24 cellular contexts compared by ENCODE assay signal in genomic region chr10:30756896-30757295, GRCh38.
DNase-seq lines count a peak whose midpoint lies in the region; ATAC-seq, FAIRE-seq and TF ChIP-seq lines count a peak whose summit lies in the region.
"Had no signal": no experiment of that assay in that cellular context is flagged by ENCODE, and none has a peak within 500 bp of the region (broad histone marks: within the 10 kb centered on the region; RNA-seq: fewer than 3 reads in every experiment).

No MANE protein-coding gene starts in this region.

- H3K9me3 ChIP-seq in HepG2 (ENCODE audit: low read length) (no peaks in the 10 kb centered on the region), right lobe of liver (no peaks in the 10 kb centered on the region), H1 (ENCODE audit: insufficient read depth in 2 of 2, low read depth in 1 of 2, low read length in 1 of 2) (peaks cover 2 to 3% of the 10 kb centered on the region in 2 experiments; a peak in 1 of 4 replicates), mucosa of descending colon (no peaks in the 10 kb centered on the region)
- H3K9me3 ChIP-seq: BE2C had no signal

- no peak overlapping the region for H2BK5ac ChIP-seq in H1 (ENCODE audit: low read depth, low read length)

- intact Hi-C loops in HepG2 (cut with micrococcal nuclease; ENCODE audit: unreplicated experiment) = no loop called here
- intact Hi-C loops in right lobe of liver (cut with DNase I) = no loop called here
- intact Hi-C loops in mucosa of descending colon (cut with DNase I, micrococcal nuclease) = no loop called here

- H2AK5ac ChIP-seq in H1 (ENCODE audit: low read depth, low read length) = no peak overlapping the region

- no peaks in the 10 kb centered on the region for H3K79me1 ChIP-seq in H1 (ENCODE audit: low read depth, low read length)

- H3K9ac ChIP-seq in HepG2 (ENCODE audit: insufficient read depth, low read depth, low read length) (no peak overlapping the region), H1 (replicated peaks in 1 of 4; ENCODE audit: extremely low read depth in 1 of 4, low read depth in 3 of 4, low read length in 3 of 4) (no peak overlapping the region)
- H3K9ac ChIP-seq: BLaER1 treated with 17β-estradiol and CSF1 and Interleukin-3, amounts not matched to agents 10 nM and 100 nM; GM23248 had no signal

- H3K36me3 ChIP-seq in HepG2 (replicated peaks in 1 of 2; ENCODE audit: control insufficient read depth in 1 of 2, insufficient read depth in 2 of 2, low read length in 2 of 2) (no peaks in the 10 kb centered on the region), right lobe of liver (no peaks in the 10 kb centered on the region), H1 (ENCODE audit: control insufficient read depth in 2 of 4, insufficient read depth in 4 of 4, low read length in 3 of 4) (no peaks in the 10 kb centered on the region), mucosa of descending colon (ENCODE audit: low read depth) (no peaks in the 10 kb centered on the region)
- H3K36me3 ChIP-seq: BE2C; BLaER1 treated with 17β-estradiol and CSF1 and Interleukin-3, amounts not matched to agents 10 nM and 100 nM had no signal

- no peak overlapping the region for H3K18ac ChIP-seq in H1 (ENCODE audit: extremely low read depth, low read length)

- H3K14ac ChIP-seq in H1 (ENCODE audit: insufficient read length) = no peak overlapping the region

- H4K20me1 ChIP-seq in HepG2 (ENCODE audit: insufficient read depth, low read length) (no peaks in the 10 kb centered on the region), H1 (replicated peaks in 1 of 2; ENCODE audit: control insufficient read depth in 1 of 2, insufficient read depth in 2 of 2, low read length in 2 of 2) (no peaks in the 10 kb centered on the region)
- H4K20me1 ChIP-seq: BLaER1 treated with 17β-estradiol and CSF1 and Interleukin-3, amounts not matched to agents 10 nM and 100 nM had no signal

- TF ChIP-seq CTCF in HepG2 (CRISPR knock-in tag; IDR thresholded peaks at IDR 0.05) (no peak), right lobe of liver (IDR thresholded peaks at IDR 0.05) (no peak), H1 (IDR thresholded peaks at IDR 0.05; ENCODE audit: control extremely low read depth in 1 of 3, insufficient read depth in 1 of 3, low read depth in 1 of 3, low read length in 3 of 3) (no peak), mucosa of descending colon (IDR thresholded peaks at IDR 0.05) (no peak)

- H3K79me2 ChIP-seq in HepG2 (ENCODE audit: insufficient read depth, low read length) = no peaks in the 10 kb centered on the region
- H3K79me2 ChIP-seq in H1 (ENCODE audit: control insufficient read depth in 1 of 2, insufficient read depth in 2 of 2, low read length in 2 of 2) = no peaks in the 10 kb centered on the region

- WGBS in HepG2 (ENCODE audit: low lambda C conversion rate) = 43% methylated on average over 3 of the region's 3 CpGs
- WGBS in right lobe of liver (ENCODE audit: insufficient coverage, low coverage, low lambda C conversion rate, missing lambda C conversion rate) = 88% methylated on average over 3 of the region's 3 CpGs
- 85% methylated on average over 3 of the region's 3 CpGs; no CpG with 5 or more reads in 1 of the 2 experiments for WGBS in H1 (ENCODE audit: extremely low coverage in 1 of 2, insufficient coverage in 1 of 2, insufficient read length in 1 of 2, insufficient replicate concordance in 2 of 2, low coverage in 1 of 2, low lambda C conversion rate in 2 of 2, missing lambda C conversion rate in 1 of 2), 2 experiments

- H3K4me2 ChIP-seq in HepG2 (ENCODE audit: low read depth, low read length) (no peak overlapping the region), H1 (ENCODE audit: insufficient read depth in 1 of 2, low read depth in 2 of 2, low read length in 2 of 2) (no peak overlapping the region)
- H3K4me2 ChIP-seq: BLaER1 treated with 17β-estradiol and CSF1 and Interleukin-3, amounts not matched to agents 10 nM and 100 nM had no signal

- no peak overlapping the region for H4K5ac ChIP-seq in H1 (ENCODE audit: insufficient read length, low read depth, low read length)

- DNase-seq in HepG2 (ENCODE audit: low spot score) (no peak), right lobe of liver (no peak), amniotic epithelial cell (ENCODE audit: low read depth) (peak; percentile 16), H1 (ENCODE audit: low read depth in 1 of 2, low spot score in 2 of 2) (no peak), mucosa of descending colon (no peak), HPDE6-E6E7 (ENCODE audit: extremely low spot score) (no peak), GM12892 (ENCODE audit: insufficient read length) (no peak)
- DNase-seq: ACHN; AML-193; BE2C; CD4-positive, alpha-beta T cell; CD8-positive, alpha-beta memory T cell; DMS 273 treated with DMSO at 0.1 percent for 48 hours; DMS79; EL; GF-D8; GM23248; H9 had no signal

- H3K4ac ChIP-seq in H1 (replicated peaks; ENCODE audit: insufficient read length, low read depth, low read length) = no peak overlapping the region

- TF ChIP-seq POLR2A in HepG2 (IDR thresholded peaks at IDR 0.05; ENCODE audit: insufficient read depth in 1 of 2, low read depth in 2 of 2, low read length in 2 of 2) (no peak), right lobe of liver (IDR thresholded peaks at IDR 0.05) (no peak), H1 (IDR thresholded peaks at IDR 0.05; ENCODE audit: control extremely low read depth in 1 of 2, low read depth in 2 of 2, low read length in 2 of 2) (no peak), GM12892 (IDR thresholded peaks at IDR 0.05; ENCODE audit: low read depth, low read length) (no peak)

- H2BK20ac ChIP-seq in H1 (ENCODE audit: low read length) = no peak overlapping the region

- H2AFZ ChIP-seq in HepG2 (ENCODE audit: low read length) (no peak overlapping the region), H1 (ENCODE audit: low read length) (no peak overlapping the region)
- H2AFZ ChIP-seq: GM23248 had no signal

- no peak overlapping the region for H4K91ac ChIP-seq in H1 (replicated peaks; ENCODE audit: insufficient read length, low read length)

- no peak overlapping the region for H2BK120ac ChIP-seq in H1 (replicated peaks; ENCODE audit: low read depth, low read length)

- no peak overlapping the region for H4K8ac ChIP-seq in H1 (ENCODE audit: extremely low read depth, insufficient read depth, low read length)

- no peak overlapping the region for H2BK12ac ChIP-seq in H1 (ENCODE audit: low read depth, low read length)

- no peak for TF ChIP-seq RAD21 in HepG2 (CRISPR knock-in tag; IDR thresholded peaks at IDR 0.05)
- TF ChIP-seq RAD21 in H1 (IDR thresholded peaks at IDR 0.05 in 1 of 2, conservative IDR thresholded peaks at IDR 0.05 in 1 of 2; ENCODE audit: low read depth in 2 of 2, low read length in 2 of 2) = no peak

- H3K27me3 ChIP-seq in HepG2 (ENCODE audit: control insufficient read depth in 1 of 2, insufficient read depth in 2 of 2, low read length in 2 of 2) = peaks cover 3 to 36% of the 10 kb centered on the region in 2 experiments; a peak in 3 of 5 replicates
- no peaks in the 10 kb centered on the region for H3K27me3 ChIP-seq in right lobe of liver
- H3K27me3 ChIP-seq in H1 (replicated peaks in 1 of 4; ENCODE audit: control insufficient read depth in 3 of 4, extremely low read depth in 1 of 4, insufficient read depth in 3 of 4, low read length in 3 of 4) = no peaks in the 10 kb centered on the region
- H3K27me3 ChIP-seq: BE2C; BLaER1 treated with 17β-estradiol and CSF1 and Interleukin-3, amounts not matched to agents 10 nM and 100 nM had no signal

- H3K27ac ChIP-seq in HepG2 (ENCODE audit: extremely low read length, insufficient read depth, low read length) = no peak overlapping the region
- no peak overlapping the region for H3K27ac ChIP-seq in right lobe of liver
- H3K27ac ChIP-seq in H1 (ENCODE audit: low read depth, low read length) = no peak overlapping the region
- H3K27ac ChIP-seq: 22Rv1; BLaER1 treated with 17β-estradiol and CSF1 and Interleukin-3, amounts not matched to agents 10 nM and 100 nM; GM23248 had no signal

- H3K4me3 ChIP-seq in HepG2 (replicated peaks in 1 of 3; ENCODE audit: insufficient read depth in 1 of 3, low read depth in 2 of 3, low read length in 3 of 3) (no peak overlapping the region), right lobe of liver (no peak overlapping the region), H1 (ENCODE audit: extremely low read depth in 1 of 4, insufficient read depth in 2 of 4, low read depth in 3 of 4, low read length in 4 of 4) (no peak overlapping the region), mucosa of descending colon (no peak overlapping the region)
- H3K4me3 ChIP-seq: BLaER1 treated with 17β-estradiol and CSF1 and Interleukin-3, amounts not matched to agents 10 nM and 100 nM; GM23248 had no signal

- in situ Hi-C loops in HepG2 (cut with HindIII; ENCODE audit: extremely low pct_ligation_motif_present, low pct_unique_long_range_greater_than_20kb) = no loop called here

- FAIRE-seq in HepG2 (lab: Jason Lieb, UNC) = no peak
- FAIRE-seq in H1 (lab: Jason Lieb, UNC) = no peak
- FAIRE-seq in GM12892 (lab: Jason Lieb, UNC) = no peak
- FAIRE-seq: A204.1, D721Med, GM12891 had no signal

- H2BK15ac ChIP-seq in H1 (ENCODE audit: low read length) = no peak overlapping the region

- no peak for TF ChIP-seq EP300 in HepG2 (IDR thresholded peaks at IDR 0.05; ENCODE audit: low read depth in 2 of 2, low read length in 2 of 2)
- TF ChIP-seq EP300 in HepG2 (CRISPR knock-in tag; IDR thresholded peaks at IDR 0.05; ENCODE audit: borderline replicate concordance) = no peak
- no peak for TF ChIP-seq EP300 in H1 (IDR thresholded peaks at IDR 0.05; ENCODE audit: borderline replicate concordance in 1 of 2, low read depth in 2 of 2, low read length in 2 of 2)

- ATAC-seq in HepG2 = no peak
- ATAC-seq in right lobe of liver = no peak
- no peak for ATAC-seq in mucosa of descending colon
- ATAC-seq: HCT116 had no signal

- no TSS peak for BruUV-seq in HepG2 (replicated peaks; lab: Mats Ljungman, UMichigan)

- no peak overlapping the region for H3K56ac ChIP-seq in H1 (replicated peaks; ENCODE audit: insufficient read length, low read depth, low read length)

- CTCF ChIA-PET in HepG2 (lab: Yijun Ruan, JAX; ENCODE audit: low intra/inter-chr PET ratio, low total read pairs) = no interaction called here
- CTCF ChIA-PET in H1 (lab: Charles Lee; ENCODE audit: partially characterized antibody) = no interaction called here

- H3K23me2 ChIP-seq in H1 (ENCODE audit: low read depth, low read length) = no peaks in the 10 kb centered on the region

- H3K23ac ChIP-seq in H1 (ENCODE audit: insufficient read length) = no peak overlapping the region

- H3K4me1 ChIP-seq in HepG2 (ENCODE audit: insufficient read depth, low read length) (no peaks in the 10 kb centered on the region), right lobe of liver (no peaks in the 10 kb centered on the region), H1 (replicated peaks in 1 of 4; ENCODE audit: control insufficient read depth in 3 of 4, insufficient read depth in 4 of 4, low read length in 3 of 4) (no peaks in the 10 kb centered on the region), mucosa of descending colon (ENCODE audit: low read depth) (no peaks in the 10 kb centered on the region)
- H3K4me1 ChIP-seq: BLaER1 treated with 17β-estradiol and CSF1 and Interleukin-3, amounts not matched to agents 10 nM and 100 nM had no signal

- POLR2A ChIA-PET in HepG2 (lab: Yijun Ruan, JAX) (no interaction called here), H1 (lab: Charles Lee; ENCODE audit: partially characterized antibody) (no interaction called here)

TF ChIP-seq in H1, 55 proteins besides CTCF, POLR2A, EP300 and RAD21 (continues in another document):
- TF ChIP-seq NANOG (IDR thresholded peaks at IDR 0.05; ENCODE audit: insufficient read depth, low read depth, low read length, poor library complexity, severe bottlenecking) = no peak

Comparison
In these comparisons a context has a peak if more than half of its experiments do, and no peak if none do; other contexts are left out.
1. Of the 41 proteins assayed by ChIP-seq in both HepG2 and H1: peak only in HepG2: none; only in H1: none; in both: CEBPB; in neither: 40.